1 cellular context compared by ENCODE assay signal in genomic region chr1:53889304-53890298, GRCh38.
TF ChIP-seq lines count a peak whose summit lies in the region.

Gene YIPF1, minus strand, starts transcription at chr1:53889797. Its CDS starts 860 bp downstream, at chr1:53888937.

TF ChIP-seq in HepG2, 621 proteins besides CTCF, POLR2A, EP300 and RAD21 (continued from another document and continues in another):
- TF ChIP-seq, protein P1, sequence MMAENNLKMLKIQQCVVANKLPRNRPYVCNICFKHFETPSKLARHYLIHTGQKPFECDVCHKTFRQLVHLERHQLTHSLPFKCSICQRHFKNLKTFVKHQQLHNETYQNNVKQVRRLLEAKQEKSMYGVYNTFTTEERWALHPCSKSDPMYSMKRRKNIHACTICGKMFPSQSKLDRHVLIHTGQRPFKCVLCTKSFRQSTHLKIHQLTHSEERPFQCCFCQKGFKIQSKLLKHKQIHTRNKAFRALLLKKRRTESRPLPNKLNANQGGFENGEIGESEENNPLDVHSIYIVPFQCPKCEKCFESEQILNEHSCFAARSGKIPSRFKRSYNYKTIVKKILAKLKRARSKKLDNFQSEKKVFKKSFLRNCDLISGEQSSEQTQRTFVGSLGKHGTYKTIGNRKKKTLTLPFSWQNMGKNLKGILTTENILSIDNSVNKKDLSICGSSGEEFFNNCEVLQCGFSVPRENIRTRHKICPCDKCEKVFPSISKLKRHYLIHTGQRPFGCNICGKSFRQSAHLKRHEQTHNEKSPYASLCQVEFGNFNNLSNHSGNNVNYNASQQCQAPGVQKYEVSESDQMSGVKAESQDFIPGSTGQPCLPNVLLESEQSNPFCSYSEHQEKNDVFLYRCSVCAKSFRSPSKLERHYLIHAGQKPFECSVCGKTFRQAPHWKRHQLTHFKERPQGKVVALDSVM (CRISPR knock-in tag; IDR thresholded peaks at IDR 0.05): 0 out of 2 replicates have a peak, but pooled peaks have one; percentile 46
- peak; percentile 45; the same call in 1 of the 2 replicates for TF ChIP-seq ZNF768 (CRISPR knock-in tag; IDR thresholded peaks at IDR 0.05)
- peak; percentile 58; the same call in 1 of the 2 replicates for TF ChIP-seq KDM4B (CRISPR knock-in tag; IDR thresholded peaks at IDR 0.05)
- TF ChIP-seq GABPA (IDR thresholded peaks at IDR 0.05; ENCODE audit: low read depth, low read length): peak; percentile 69
- peak; percentile 89 for TF ChIP-seq GABPA (CRISPR knock-in tag; IDR thresholded peaks at IDR 0.05; ENCODE audit: low read depth)
- TF ChIP-seq ZNF580 (CRISPR knock-in tag; IDR thresholded peaks at IDR 0.05; ENCODE audit: borderline replicate concordance, low read depth): peak; percentile 36; the same call in 1 of the 2 replicates
- TF ChIP-seq MED1 (CRISPR knock-in tag; IDR thresholded peaks at IDR 0.05): peak; percentile 38; the same call in 1 of the 2 replicates
- peak; percentile 48; the same call in 1 of the 2 replicates for TF ChIP-seq ZNF556 (CRISPR knock-in tag; IDR thresholded peaks at IDR 0.05; ENCODE audit: borderline replicate concordance)
- TF ChIP-seq AGO2 (optimal IDR thresholded peaks at IDR 0.05; ENCODE audit: low read depth, low read length): peak; percentile 49
- no peak; the same call in 1 of the 2 replicates for TF ChIP-seq ZSCAN21 (CRISPR knock-in tag; IDR thresholded peaks at IDR 0.05; ENCODE audit: borderline replicate concordance)
- TF ChIP-seq, protein P2, sequence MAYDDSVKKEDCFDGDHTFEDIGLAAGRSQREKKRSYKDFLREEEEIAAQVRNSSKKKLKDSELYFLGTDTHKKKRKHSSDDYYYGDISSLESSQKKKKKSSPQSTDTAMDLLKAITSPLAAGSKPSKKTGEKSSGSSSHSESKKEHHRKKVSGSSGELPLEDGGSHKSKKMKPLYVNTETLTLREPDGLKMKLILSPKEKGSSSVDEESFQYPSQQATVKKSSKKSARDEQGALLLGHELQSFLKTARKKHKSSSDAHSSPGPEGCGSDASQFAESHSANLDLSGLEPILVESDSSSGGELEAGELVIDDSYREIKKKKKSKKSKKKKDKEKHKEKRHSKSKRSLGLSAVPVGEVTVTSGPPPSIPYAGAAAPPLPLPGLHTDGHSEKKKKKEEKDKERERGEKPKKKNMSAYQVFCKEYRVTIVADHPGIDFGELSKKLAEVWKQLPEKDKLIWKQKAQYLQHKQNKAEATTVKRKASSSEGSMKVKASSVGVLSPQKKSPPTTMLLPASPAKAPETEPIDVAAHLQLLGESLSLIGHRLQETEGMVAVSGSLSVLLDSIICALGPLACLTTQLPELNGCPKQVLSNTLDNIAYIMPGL (CRISPR knock-in tag; IDR thresholded peaks at IDR 0.05; ENCODE audit: borderline replicate concordance in 1 of 2, low read depth in 1 of 2): 0 out of 4 replicates have a peak, but pooled peaks of 1 of the 2 experiments have one; percentile 18
- 0 out of 2 replicates have a peak, but pooled peaks have one; percentile 60 for TF ChIP-seq ZMAT3 (CRISPR knock-in tag; conservative IDR thresholded peaks at IDR 0.05)
- TF ChIP-seq SP140L (CRISPR knock-in tag; IDR thresholded peaks at IDR 0.05; ENCODE audit: borderline replicate concordance): no peak
- 0 out of 2 replicates have a peak, but pooled peaks have one; percentile 37 for TF ChIP-seq NFKBIZ (CRISPR knock-in tag; IDR thresholded peaks at IDR 0.05)
- peak; percentile 59; the same call in 1 of the 2 replicates for TF ChIP-seq ZNF451 (CRISPR knock-in tag; IDR thresholded peaks at IDR 0.05)
- TF ChIP-seq, protein P3, sequence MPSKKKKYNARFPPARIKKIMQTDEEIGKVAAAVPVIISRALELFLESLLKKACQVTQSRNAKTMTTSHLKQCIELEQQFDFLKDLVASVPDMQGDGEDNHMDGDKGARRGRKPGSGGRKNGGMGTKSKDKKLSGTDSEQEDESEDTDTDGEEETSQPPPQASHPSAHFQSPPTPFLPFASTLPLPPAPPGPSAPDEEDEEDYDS (CRISPR knock-in tag; IDR thresholded peaks at IDR 0.05): peak; percentile 46; the same call in 1 of the 2 replicates
- TF ChIP-seq ETV5 (CRISPR knock-in tag; IDR thresholded peaks at IDR 0.05; ENCODE audit: borderline replicate concordance): peak; percentile 82; the same call in 1 of the 2 replicates
- TF ChIP-seq EZH2 (conservative IDR thresholded peaks at IDR 0.05; ENCODE audit: low read depth, low read length): no peak
- peak; percentile 100 for TF ChIP-seq ZNF629 (CRISPR knock-in tag; conservative IDR thresholded peaks at IDR 0.05)
- TF ChIP-seq ZSCAN22 (CRISPR knock-in tag; IDR thresholded peaks at IDR 0.05): no peak
- 0 out of 2 replicates have a peak, but pooled peaks have one; percentile 51 for TF ChIP-seq SIN3A (IDR thresholded peaks at IDR 0.05; ENCODE audit: borderline replicate concordance, low read depth, low read length)
- no peak for TF ChIP-seq SMYD3 (CRISPR knock-in tag; IDR thresholded peaks at IDR 0.05)
- TF ChIP-seq PHF8 (CRISPR knock-in tag; IDR thresholded peaks at IDR 0.05): peak; percentile 83
- peak; percentile 58; the same call in 1 of the 2 replicates for TF ChIP-seq MEF2D (CRISPR knock-in tag; IDR thresholded peaks at IDR 0.05)
- TF ChIP-seq, protein P4, sequence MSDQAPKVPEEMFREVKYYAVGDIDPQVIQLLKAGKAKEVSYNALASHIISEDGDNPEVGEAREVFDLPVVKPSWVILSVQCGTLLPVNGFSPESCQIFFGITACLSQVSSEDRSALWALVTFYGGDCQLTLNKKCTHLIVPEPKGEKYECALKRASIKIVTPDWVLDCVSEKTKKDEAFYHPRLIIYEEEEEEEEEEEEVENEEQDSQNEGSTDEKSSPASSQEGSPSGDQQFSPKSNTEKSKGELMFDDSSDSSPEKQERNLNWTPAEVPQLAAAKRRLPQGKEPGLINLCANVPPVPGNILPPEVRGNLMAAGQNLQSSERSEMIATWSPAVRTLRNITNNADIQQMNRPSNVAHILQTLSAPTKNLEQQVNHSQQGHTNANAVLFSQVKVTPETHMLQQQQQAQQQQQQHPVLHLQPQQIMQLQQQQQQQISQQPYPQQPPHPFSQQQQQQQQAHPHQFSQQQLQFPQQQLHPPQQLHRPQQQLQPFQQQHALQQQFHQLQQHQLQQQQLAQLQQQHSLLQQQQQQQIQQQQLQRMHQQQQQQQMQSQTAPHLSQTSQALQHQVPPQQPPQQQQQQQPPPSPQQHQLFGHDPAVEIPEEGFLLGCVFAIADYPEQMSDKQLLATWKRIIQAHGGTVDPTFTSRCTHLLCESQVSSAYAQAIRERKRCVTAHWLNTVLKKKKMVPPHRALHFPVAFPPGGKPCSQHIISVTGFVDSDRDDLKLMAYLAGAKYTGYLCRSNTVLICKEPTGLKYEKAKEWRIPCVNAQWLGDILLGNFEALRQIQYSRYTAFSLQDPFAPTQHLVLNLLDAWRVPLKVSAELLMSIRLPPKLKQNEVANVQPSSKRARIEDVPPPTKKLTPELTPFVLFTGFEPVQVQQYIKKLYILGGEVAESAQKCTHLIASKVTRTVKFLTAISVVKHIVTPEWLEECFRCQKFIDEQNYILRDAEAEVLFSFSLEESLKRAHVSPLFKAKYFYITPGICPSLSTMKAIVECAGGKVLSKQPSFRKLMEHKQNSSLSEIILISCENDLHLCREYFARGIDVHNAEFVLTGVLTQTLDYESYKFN (CRISPR knock-in tag; conservative IDR thresholded peaks at IDR 0.05): peak; percentile 47
- TF ChIP-seq MAFG (CRISPR knock-in tag; IDR thresholded peaks at IDR 0.05): no peak
- TF ChIP-seq ZKSCAN1 (IDR thresholded peaks at IDR 0.05; ENCODE audit: low read length): no peak
- TF ChIP-seq THAP9 (CRISPR knock-in tag; IDR thresholded peaks at IDR 0.05; ENCODE audit: borderline replicate concordance): peak; percentile 45; the same call in 1 of the 2 replicates
- TF ChIP-seq, protein P5, sequence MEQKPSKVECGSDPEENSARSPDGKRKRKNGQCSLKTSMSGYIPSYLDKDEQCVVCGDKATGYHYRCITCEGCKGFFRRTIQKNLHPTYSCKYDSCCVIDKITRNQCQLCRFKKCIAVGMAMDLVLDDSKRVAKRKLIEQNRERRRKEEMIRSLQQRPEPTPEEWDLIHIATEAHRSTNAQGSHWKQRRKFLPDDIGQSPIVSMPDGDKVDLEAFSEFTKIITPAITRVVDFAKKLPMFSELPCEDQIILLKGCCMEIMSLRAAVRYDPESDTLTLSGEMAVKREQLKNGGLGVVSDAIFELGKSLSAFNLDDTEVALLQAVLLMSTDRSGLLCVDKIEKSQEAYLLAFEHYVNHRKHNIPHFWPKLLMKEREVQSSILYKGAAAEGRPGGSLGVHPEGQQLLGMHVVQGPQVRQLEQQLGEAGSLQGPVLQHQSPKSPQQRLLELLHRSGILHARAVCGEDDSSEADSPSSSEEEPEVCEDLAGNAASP (CRISPR knock-in tag; IDR thresholded peaks at IDR 0.05; ENCODE audit: borderline replicate concordance): 0 out of 2 replicates have a peak, but pooled peaks have one; percentile 8
- TF ChIP-seq, protein P6, sequence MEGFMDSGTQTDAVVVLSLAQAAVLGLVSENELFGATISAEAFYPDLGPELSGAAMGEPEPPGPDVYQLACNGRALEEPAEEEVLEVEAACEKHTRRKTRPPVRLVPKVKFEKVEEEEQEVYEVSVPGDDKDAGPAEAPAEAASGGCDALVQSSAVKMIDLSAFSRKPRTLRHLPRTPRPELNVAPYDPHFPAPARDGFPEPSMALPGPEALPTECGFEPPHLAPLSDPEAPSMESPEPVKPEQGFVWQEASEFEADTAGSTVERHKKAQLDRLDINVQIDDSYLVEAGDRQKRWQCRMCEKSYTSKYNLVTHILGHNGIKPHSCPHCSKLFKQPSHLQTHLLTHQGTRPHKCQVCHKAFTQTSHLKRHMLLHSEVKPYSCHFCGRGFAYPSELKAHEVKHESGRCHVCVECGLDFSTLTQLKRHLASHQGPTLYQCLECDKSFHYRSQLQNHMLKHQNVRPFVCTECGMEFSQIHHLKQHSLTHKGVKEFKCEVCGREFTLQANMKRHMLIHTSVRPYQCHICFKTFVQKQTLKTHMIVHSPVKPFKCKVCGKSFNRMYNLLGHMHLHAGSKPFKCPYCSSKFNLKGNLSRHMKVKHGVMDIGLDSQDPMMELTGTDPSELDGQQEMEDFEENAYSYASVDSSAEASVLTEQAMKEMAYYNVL (CRISPR knock-in tag; IDR thresholded peaks at IDR 0.05; ENCODE audit: borderline replicate concordance): peak; percentile 59; the same call in 1 of the 2 replicates
- TF ChIP-seq YEATS2 (CRISPR knock-in tag; IDR thresholded peaks at IDR 0.05; ENCODE audit: borderline replicate concordance): peak; percentile 49; the same call in 1 of the 2 replicates
- TF ChIP-seq, protein P7, sequence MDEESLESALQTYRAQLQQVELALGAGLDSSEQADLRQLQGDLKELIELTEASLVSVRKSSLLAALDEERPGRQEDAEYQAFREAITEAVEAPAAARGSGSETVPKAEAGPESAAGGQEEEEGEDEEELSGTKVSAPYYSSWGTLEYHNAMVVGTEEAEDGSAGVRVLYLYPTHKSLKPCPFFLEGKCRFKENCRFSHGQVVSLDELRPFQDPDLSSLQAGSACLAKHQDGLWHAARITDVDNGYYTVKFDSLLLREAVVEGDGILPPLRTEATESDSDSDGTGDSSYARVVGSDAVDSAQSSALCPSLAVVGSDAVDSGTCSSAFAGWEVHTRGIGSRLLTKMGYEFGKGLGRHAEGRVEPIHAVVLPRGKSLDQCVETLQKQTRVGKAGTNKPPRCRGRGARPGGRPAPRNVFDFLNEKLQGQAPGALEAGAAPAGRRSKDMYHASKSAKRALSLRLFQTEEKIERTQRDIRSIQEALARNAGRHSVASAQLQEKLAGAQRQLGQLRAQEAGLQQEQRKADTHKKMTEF (CRISPR knock-in tag; IDR thresholded peaks at IDR 0.05): peak; percentile 59; the same call in 1 of the 2 replicates
- TF ChIP-seq ZNF230 (CRISPR knock-in tag; IDR thresholded peaks at IDR 0.05): peak; percentile 54; the same call in 1 of the 2 replicates
- TF ChIP-seq HOXA3 (CRISPR knock-in tag; IDR thresholded peaks at IDR 0.05): peak; percentile 28
- no peak for TF ChIP-seq PRDM15 (CRISPR knock-in tag; IDR thresholded peaks at IDR 0.05)
- 0 out of 2 replicates have a peak, but pooled peaks have one; percentile 32 for TF ChIP-seq KDM5A (IDR thresholded peaks at IDR 0.05; ENCODE audit: borderline replicate concordance, low read length)
- no peak for TF ChIP-seq SOX13 (IDR thresholded peaks at IDR 0.05)
- 0 out of 4 replicates have a peak, but pooled peaks of 1 of the 2 experiments have one; percentile 15 for TF ChIP-seq SOX13 (CRISPR knock-in tag; conservative IDR thresholded peaks at IDR 0.05 in 1 of 2, IDR thresholded peaks at IDR 0.05 in 1 of 2)
